In the genomic region with DNA sequence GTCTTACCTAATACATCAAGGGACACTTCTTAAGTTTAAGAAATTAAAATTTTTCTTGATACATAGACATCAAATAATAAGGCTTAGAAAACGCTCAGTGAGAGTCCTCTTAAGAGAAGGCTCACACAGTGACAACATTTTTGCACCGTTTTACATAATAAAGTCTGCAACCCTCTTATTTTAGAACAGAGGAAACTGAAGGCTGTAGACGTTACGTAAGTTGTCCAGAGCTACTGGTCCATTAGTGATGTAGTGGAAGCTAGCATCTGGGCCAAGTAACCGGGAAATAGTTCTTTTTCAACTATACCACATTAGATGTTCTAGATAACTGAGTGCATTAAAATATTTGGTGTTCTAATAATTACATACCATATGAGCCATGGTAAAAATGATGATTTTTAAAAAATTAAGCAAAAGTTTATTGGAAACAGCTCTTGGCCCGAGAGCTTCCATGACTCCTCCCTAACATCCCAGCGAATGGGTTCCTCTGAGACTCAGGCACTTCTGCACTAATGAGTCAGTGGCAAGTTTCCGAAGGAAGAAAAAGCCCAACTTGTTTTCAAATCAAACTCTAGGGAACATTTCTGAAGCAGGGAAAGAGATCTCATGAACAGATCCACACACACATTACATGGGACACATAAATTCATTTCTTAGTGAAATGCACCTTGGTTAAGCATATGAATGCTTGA, we compare ENCODE assay signal across 21 cellular contexts.
"Had no signal": no experiment of that assay in that cellular context is flagged by ENCODE, and none has a peak within 500 bp of the region (broad histone marks: within the 10 kb centered on the region; RNA-seq: fewer than 3 reads in every experiment).

No MANE protein-coding gene starts in this region.

- H3K36me3 Mint-ChIP-seq: activated naive CD4-positive, alpha-beta T cell treated with anti-CD3 and anti-CD28 coated beads, Interleukin-2, amount 50 U/mL, for 72 hours; stimulated activated effector memory CD8-positive, alpha-beta T cell treated with anti-CD3 and anti-CD28 coated beads, Interleukin-12 subunit alpha, Interleukin-12 subunit beta, amount 100 ng/mL, for 72 hours had no signal

- H3K9me3 Mint-ChIP-seq: activated naive CD4-positive, alpha-beta T cell treated with anti-CD3 and anti-CD28 coated beads, Interleukin-2, amount 50 U/mL, for 72 hours; naive thymus-derived CD4-positive, alpha-beta T cell had no signal

- H3K4me1 ChIP-seq: adrenal gland, psoas muscle, right lobe of liver, upper lobe of right lung had no signal

- DNase-seq: activated CD4-positive, alpha-beta T cell treated with anti-CD3 and anti-CD28 coated beads for 1 hour; activated CD4-positive, alpha-beta T cell treated with anti-CD3 and anti-CD28 coated beads, Interleukin-2, amount 50 U/mL, for 4 hours; activated gamma-delta T cell treated with Interleukin-2 at 50 U/mL for 16 hours; adrenal gland; central memory CD4-positive, alpha-beta T cell; cortex of kidney; foreskin fibroblast; glutamatergic neuron; kidney glomerular epithelial cell; mesendoderm; naive thymus-derived CD4-positive, alpha-beta T cell; ovary; psoas muscle; stimulated activated CD4-positive, alpha-beta T cell treated with anti-CD3 and anti-CD28 coated beads, Interleukin-4, amount 100 ng/mL, for 24 hours; SW 1271; T-helper 2 cell; upper lobe of right lung; WERI-Rb-1 had no signal

- H3K4me1 Mint-ChIP-seq: naive thymus-derived CD4-positive, alpha-beta T cell; stimulated activated effector memory CD8-positive, alpha-beta T cell treated with anti-CD3 and anti-CD28 coated beads, Interleukin-12 subunit alpha, Interleukin-12 subunit beta, amount 100 ng/mL, for 72 hours had no signal

- H3K27ac Mint-ChIP-seq: activated naive CD4-positive, alpha-beta T cell treated with anti-CD3 and anti-CD28 coated beads, Interleukin-2, amount 50 U/mL, for 72 hours; naive thymus-derived CD4-positive, alpha-beta T cell; stimulated activated effector memory CD8-positive, alpha-beta T cell treated with anti-CD3 and anti-CD28 coated beads, Interleukin-12 subunit alpha, Interleukin-12 subunit beta, amount 100 ng/mL, for 72 hours had no signal

- ATAC-seq: activated naive CD4-positive, alpha-beta T cell treated with anti-CD3 and anti-CD28 coated beads, Interleukin-2, amount 50 U/mL, for 72 hours; naive thymus-derived CD4-positive, alpha-beta T cell; psoas muscle; right lobe of liver; stimulated activated effector memory CD8-positive, alpha-beta T cell treated with anti-CD3 and anti-CD28 coated beads, Interleukin-12 subunit alpha, Interleukin-12 subunit beta, amount 100 ng/mL, for 72 hours; upper lobe of right lung had no signal

- H3K4me3 ChIP-seq: adrenal gland, ovary, psoas muscle, right lobe of liver, upper lobe of right lung had no signal

- H3K27me3 ChIP-seq: adrenal gland, ovary, right lobe of liver, upper lobe of right lung had no signal

- H3K9me3 ChIP-seq: adrenal gland, ovary, psoas muscle, right lobe of liver, upper lobe of right lung had no signal

- H3K36me3 ChIP-seq: adrenal gland, ovary, right lobe of liver, upper lobe of right lung, WERI-Rb-1 had no signal

- H3K4me3 Mint-ChIP-seq: naive thymus-derived CD4-positive, alpha-beta T cell; stimulated activated effector memory CD8-positive, alpha-beta T cell treated with anti-CD3 and anti-CD28 coated beads, Interleukin-12 subunit alpha, Interleukin-12 subunit beta, amount 100 ng/mL, for 72 hours had no signal

- H3K27ac ChIP-seq: adrenal gland, ovary, psoas muscle, right lobe of liver, upper lobe of right lung, WERI-Rb-1 had no signal
